Comparison of ENCODE assay signal across 26 cellular contexts in genomic region chr4:180486342-180486741, GRCh38.
DNase-seq lines count a peak whose midpoint lies in the region; ATAC-seq and TF ChIP-seq lines count a peak whose summit lies in the region.
"Had no signal": no experiment of that assay in that cellular context is flagged by ENCODE, and none has a peak within 500 bp of the region (broad histone marks: within the 10 kb centered on the region; RNA-seq: fewer than 3 reads in every experiment).

No MANE protein-coding gene starts in this region.

- no peak for ATAC-seq in stimulated activated naive CD8-positive, alpha-beta T cell treated with anti-CD3 and anti-CD28 coated beads, Interleukin-15, amount 100 ng/mL, for 72 hours
- no peak for ATAC-seq in stimulated activated naive CD8-positive, alpha-beta T cell treated with anti-CD3 and anti-CD28 coated beads, Interleukin-15, Interleukin-2, amounts not matched to agents 100 U/mL and 50 U/mL, for 24 hours
- ATAC-seq in WTC11 (no peak), natural killer cell (no peak)
- ATAC-seq: CD8-positive, alpha-beta T cell had no signal

- no peak overlapping the region for H3K4me3 Mint-ChIP-seq in T-helper 2 cell treated with Interferon-gamma antibody and Interleukin-4, amounts not matched to agents 5 μg/mL and 100 μg/mL, for 36 hours
- H3K4me3 Mint-ChIP-seq in stimulated activated naive CD8-positive, alpha-beta T cell treated with anti-CD3 and anti-CD28 coated beads, Interleukin-15, amount 100 ng/mL, for 72 hours = no peak overlapping the region
- H3K4me3 Mint-ChIP-seq in WTC11 (no peak overlapping the region), natural killer cell (no peak overlapping the region)
- H3K4me3 Mint-ChIP-seq: B cell; CD8-positive, alpha-beta T cell had no signal

- TF ChIP-seq CTCF in WTC11 (IDR thresholded peaks at IDR 0.05) (no peak), natural killer cell (IDR thresholded peaks at IDR 0.05) (no peak), colonic mucosa (IDR thresholded peaks at IDR 0.05) (no peak)

- H3K9me3 Mint-ChIP-seq in T-helper 2 cell treated with Interferon-gamma antibody and Interleukin-4, amounts not matched to agents 5 μg/mL and 100 μg/mL, for 36 hours = no peaks in the 10 kb centered on the region
- peaks cover 0 to 8% of the 10 kb centered on the region in 2 donors for H3K9me3 Mint-ChIP-seq in stimulated activated naive CD8-positive, alpha-beta T cell treated with anti-CD3 and anti-CD28 coated beads, Interleukin-15, amount 100 ng/mL, for 72 hours
- H3K9me3 Mint-ChIP-seq in WTC11 (peaks cover 9% of the 10 kb centered on the region; the same call in 1 of the 2 replicates), natural killer cell (peaks cover 3 to 7% of the 10 kb centered on the region in 2 donors)
- H3K9me3 Mint-ChIP-seq: CD8-positive, alpha-beta T cell had no signal

- no peak for DNase-seq in T-helper 2 cell treated with Interferon-gamma antibody and Interleukin-4, amounts not matched to agents 5 μg/mL and 100 μg/mL, for 36 hours (ENCODE audit: low spot score)
- DNase-seq in T-helper 2 cell = no peak
- DNase-seq in stimulated activated naive CD8-positive, alpha-beta T cell treated with anti-CD3 and anti-CD28 coated beads, Interleukin-15, amount 100 ng/mL, for 72 hours = no peak
- no peak for DNase-seq in stimulated activated naive CD8-positive, alpha-beta T cell treated with anti-CD3 and anti-CD28 coated beads, Interleukin-15, Interleukin-2, amounts not matched to agents 100 U/mL and 50 U/mL, for 24 hours
- no peak for DNase-seq in WTC11 (ENCODE audit: low spot score)
- DNase-seq in natural killer cell = no peak
- DNase-seq in colonic mucosa = no peak
- DNase-seq: Caco-2; CD8-positive, alpha-beta T cell; DMS79; EL; GDM1; GOT3; HCEC 1CT; KBM-7; MG63; NCI-H2029; NCI-H446; NCI-H526; NCI-H82; Right ventricle myocardium superior; RPMI8226 had no signal

- no peak overlapping the region for H3K4me3 ChIP-seq in colonic mucosa
- H3K4me3 ChIP-seq: MG63, SJSA1 had no signal

- intact Hi-C loops in natural killer cell (cut with micrococcal nuclease) = no loop called here
- intact Hi-C loops in colonic mucosa (cut with DNase I) = no loop called here

- no peaks in the 10 kb centered on the region for H3K27me3 ChIP-seq in colonic mucosa
- H3K27me3 ChIP-seq: MG63, SJSA1 had no signal

- no peaks in the 10 kb centered on the region for H3K4me1 Mint-ChIP-seq in T-helper 2 cell treated with Interferon-gamma antibody and Interleukin-4, amounts not matched to agents 5 μg/mL and 100 μg/mL, for 36 hours (ENCODE audit: low read depth)
- peaks cover 8% of the 10 kb centered on the region for H3K4me1 Mint-ChIP-seq in stimulated activated naive CD8-positive, alpha-beta T cell treated with anti-CD3 and anti-CD28 coated beads, Interleukin-15, amount 100 ng/mL, for 72 hours
- H3K4me1 Mint-ChIP-seq in WTC11 (peaks cover 42% of the 10 kb centered on the region), natural killer cell (no peaks in the 10 kb centered on the region)
- H3K4me1 Mint-ChIP-seq: B cell had no signal

- H3K27ac Mint-ChIP-seq in T-helper 2 cell treated with Interferon-gamma antibody and Interleukin-4, amounts not matched to agents 5 μg/mL and 100 μg/mL, for 36 hours = peak overlapping the region; percentile 6
- H3K27ac Mint-ChIP-seq in stimulated activated naive CD8-positive, alpha-beta T cell treated with anti-CD3 and anti-CD28 coated beads, Interleukin-15, amount 100 ng/mL, for 72 hours = peak overlapping the region; percentile 46 to 96
- H3K27ac Mint-ChIP-seq in WTC11 (peak overlapping the region; percentile 29; the same call in 1 of the 2 replicates), natural killer cell (no peak overlapping the region)
- H3K27ac Mint-ChIP-seq: B cell; CD8-positive, alpha-beta T cell had no signal

- no peaks in the 10 kb centered on the region for H3K4me1 ChIP-seq in colonic mucosa
- H3K4me1 ChIP-seq: Caco-2, SJSA1 had no signal

- no peaks in the 10 kb centered on the region for H3K9me3 ChIP-seq in colonic mucosa
- H3K9me3 ChIP-seq: Caco-2, MG63, SJSA1 had no signal

- CTCF ChIA-PET in WTC11 (lab: Charles Lee) = no interaction called here

- H3K36me3 Mint-ChIP-seq in T-helper 2 cell treated with Interferon-gamma antibody and Interleukin-4, amounts not matched to agents 5 μg/mL and 100 μg/mL, for 36 hours (ENCODE audit: low read depth) = no peaks in the 10 kb centered on the region
- H3K36me3 Mint-ChIP-seq in WTC11 (peaks cover 4% of the 10 kb centered on the region; the same call in 1 of the 2 replicates), natural killer cell (no peaks in the 10 kb centered on the region)
- H3K36me3 Mint-ChIP-seq: CD8-positive, alpha-beta T cell had no signal

- no peak overlapping the region for H3K27ac ChIP-seq in colonic mucosa
- H3K27ac ChIP-seq: 22Rv1, C4-2B, SJSA1 had no signal

- no peak overlapping the region for H3K9ac ChIP-seq in colonic mucosa (ENCODE audit: low read depth in 2 of 2, low read length in 2 of 2)

- no peaks in the 10 kb centered on the region for H3K27me3 Mint-ChIP-seq in T-helper 2 cell treated with Interferon-gamma antibody and Interleukin-4, amounts not matched to agents 5 μg/mL and 100 μg/mL, for 36 hours (ENCODE audit: low read depth)
- no peaks in the 10 kb centered on the region for H3K27me3 Mint-ChIP-seq in stimulated activated naive CD8-positive, alpha-beta T cell treated with anti-CD3 and anti-CD28 coated beads, Interleukin-15, amount 100 ng/mL, for 72 hours
- no peaks in the 10 kb centered on the region for H3K27me3 Mint-ChIP-seq in WTC11 (ENCODE audit: low read depth)
- H3K27me3 Mint-ChIP-seq in natural killer cell (ENCODE audit: low read depth in 2 of 2) = no peaks in the 10 kb centered on the region
- H3K27me3 Mint-ChIP-seq: B cell had no signal

- POLR2A ChIA-PET in WTC11 (lab: Charles Lee) = no interaction called here

- no peaks in the 10 kb centered on the region for H3K36me3 ChIP-seq in colonic mucosa
- H3K36me3 ChIP-seq: MG63, SJSA1 had no signal

TF ChIP-seq in WTC11, 78 proteins besides CTCF, POLR2A, EP300 and RAD21:
- no peak for TF ChIP-seq AR (CRISPR knock-in tag; IDR thresholded peaks at IDR 0.05)
- TF ChIP-seq IRF2 (CRISPR knock-in tag; IDR thresholded peaks at IDR 0.05; ENCODE audit: borderline replicate concordance, low read depth) = no peak
- TF ChIP-seq E2F4 (CRISPR knock-in tag; IDR thresholded peaks at IDR 0.05; ENCODE audit: borderline replicate concordance, low read depth) = no peak
- no peak for TF ChIP-seq AFF4 (CRISPR knock-in tag; IDR thresholded peaks at IDR 0.05; ENCODE audit: borderline replicate concordance)

Comparison
In these comparisons a context has a peak if more than half of its experiments do, and no peak if none do; other contexts are left out.
1. H3K27ac Mint-ChIP-seq: peak in T-helper 2 cell treated with Interferon-gamma antibody and Interleukin-4, amounts not matched to agents 5 μg/mL and 100 μg/mL, for 36 hours (single experiment), stimulated activated naive CD8-positive, alpha-beta T cell treated with anti-CD3 and anti-CD28 coated beads, Interleukin-15, amount 100 ng/mL, for 72 hours (2 of 2) and WTC11 (single experiment); none in natural killer cell (0 of 2).